Comparison of ENCODE assay signal across 8 cellular contexts in genomic region chr22:50562075-50562410, GRCh38. TPM values are rescaled to one million over a fixed set of nuclear protein-coding genes. Genes with fewer than 3 reads are reported as not detected.
"Had no signal": no experiment of that assay in that cellular context is flagged by ENCODE, and none has a peak within 500 bp of the region (broad histone marks: within the 10 kb centered on the region; RNA-seq: fewer than 3 reads in every experiment).

No MANE protein-coding gene starts in this region.

RNA-seq across cellular contexts. Expression of gene SYCE3, which starts 0.7 kb away (rescaled TPM):
- total RNA-seq: activated B cell treated with CpG ODN at 0.5 μM for 24 hours; activated CD8-positive, alpha-beta T cell treated with anti-CD3 and anti-CD28 coated beads for 36 hours; breast epithelium; LHCN-M2; M059J; SK-MEL-5 had no signal
- polyA plus RNA-seq: IgD-negative memory B cell had no signal

RNA-seq across cellular contexts. Expression of gene KLHDC7B, which starts 16.3 kb away (rescaled TPM):
- total RNA-seq: LHCN-M2, PC-3 had no signal
